Comparison of ENCODE assay signal across 22 cellular contexts in genomic region chr3:136327671-136328070, GRCh38.
"Had no signal": no experiment of that assay in that cellular context is flagged by ENCODE, and none has a peak within 500 bp of the region (broad histone marks: within the 10 kb centered on the region; RNA-seq: fewer than 3 reads in every experiment).

No MANE protein-coding gene starts in this region.

- DNase-seq: stimulated activated CD4-positive, alpha-beta T cell treated with anti-CD3 and anti-CD28 coated beads, Interleukin-2, amount 100 ng/mL, for 48 hours; stimulated activated CD4-positive, alpha-beta T cell treated with anti-CD3 and anti-CD28 coated beads, Interleukin-4, amount 100 ng/mL, for 1 hour; stimulated activated CD4-positive, alpha-beta T cell treated with anti-CD3 and anti-CD28 coated beads, Interleukin-4, amount 100 ng/mL, for 24 hours; stimulated activated CD4-positive, alpha-beta T cell treated with anti-CD3 and anti-CD28 coated beads, Interleukin-4, amount 100 ng/mL, for 4 hours; stimulated activated CD8-positive, alpha-beta memory T cell treated with anti-CD3 and anti-CD28 coated beads, Interleukin-4, amount 100 ng/mL, for 48 hours; stimulated activated naive B cell treated with anti-CD40 and anti-IgM and Interleukin-4, amounts not matched to agents 10 μg/mL and 1 μg/mL and 100 μg/mL, for 72 hours; stimulated activated naive CD4-positive, alpha-beta T cell; stimulated activated naive CD4-positive, alpha-beta T cell treated with Interleukin-2 at 50 U/mL for 16 hours; stimulated activated naive CD8-positive, alpha-beta T cell treated with anti-CD3 and anti-CD28 coated beads, Interleukin-15, amount 100 ng/mL, for 72 hours; stimulated activated naive CD8-positive, alpha-beta T cell treated with anti-CD3 and anti-CD28 coated beads, Interleukin-15, Interleukin-2, amounts not matched to agents 100 U/mL and 50 U/mL, for 24 hours; stomach; substantia nigra; testis; thyroid gland; tibial artery; transverse colon; trophoblast cell; upper lobe of left lung; upper lobe of right lung; uterus had no signal

- ATAC-seq: stimulated activated effector memory CD8-positive, alpha-beta T cell treated with anti-CD3 and anti-CD28 coated beads, Interleukin-12 subunit alpha, Interleukin-12 subunit beta, amount 100 ng/mL, for 72 hours; stimulated activated memory B cell treated with anti-CD40 and anti-IgM and Interleukin-4, amounts not matched to agents 10 μg/mL and 1 μg/mL and 100 μg/mL, for 72 hours; stimulated activated naive B cell treated with anti-CD40 and anti-IgM and Interleukin-4, amounts not matched to agents 10 μg/mL and 1 μg/mL and 100 μg/mL, for 72 hours; stimulated activated naive CD8-positive, alpha-beta T cell treated with anti-CD3 and anti-CD28 coated beads, Interleukin-15, amount 100 ng/mL, for 72 hours; stimulated activated naive CD8-positive, alpha-beta T cell treated with anti-CD3 and anti-CD28 coated beads, Interleukin-15, Interleukin-2, amounts not matched to agents 100 U/mL and 50 U/mL, for 24 hours; upper lobe of right lung had no signal
